In the genomic region with DNA sequence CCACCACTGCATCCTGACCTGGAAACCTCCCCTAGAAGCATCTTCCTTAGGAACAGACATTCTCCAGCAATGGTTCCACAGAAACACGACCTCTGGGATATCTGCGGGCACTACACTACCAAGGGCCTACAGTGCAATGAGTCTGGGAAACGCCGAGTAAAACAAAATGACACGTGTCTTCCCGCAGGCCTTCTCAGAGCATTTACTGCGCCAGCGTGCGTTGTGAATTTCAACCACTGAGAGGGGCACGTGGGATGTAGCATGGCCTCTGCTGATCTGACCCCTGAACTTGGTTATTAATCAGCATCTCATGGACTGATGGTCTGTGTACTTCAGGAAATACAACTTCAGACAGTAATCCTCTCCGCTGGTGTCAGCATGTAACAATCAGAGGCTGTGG, we compare ENCODE assay signal across 33 cellular contexts.
"Had no signal": no experiment of that assay in that cellular context is flagged by ENCODE, and none has a peak within 500 bp of the region (broad histone marks: within the 10 kb centered on the region; RNA-seq: fewer than 3 reads in every experiment).

No MANE protein-coding gene starts in this region.

- DNase-seq: activated B cell treated with CpG ODN at 0.5 μM for 24 hours; activated CD4-positive, alpha-beta T cell treated with anti-CD3 and anti-CD28 coated beads for 48 hours; activated CD4-positive, alpha-beta T cell treated with anti-CD3 and anti-CD28 coated beads, Interleukin-2, amount 50 U/mL, for 1 hour; activated CD4-positive, alpha-beta T cell treated with anti-CD3 and anti-CD28 coated beads, Interleukin-2, amount 50 U/mL, for 48 hours; activated CD8-positive, alpha-beta memory T cell treated with anti-CD3 and anti-CD28 coated beads, Interleukin-2, amount 10 ng/mL, durations not matched to agents 7 days and 5 days; activated CD8-positive, alpha-beta memory T cell treated with anti-CD3 and anti-CD28 coated beads, Interleukin-2, amount 50 U/mL, for 4 hours; activated CD8-positive, alpha-beta T cell treated with anti-CD3 and anti-CD28 coated beads, Interleukin-2, amount 10 ng/mL, durations not matched to agents 7 days and 5 days; activated effector memory CD4-positive, alpha-beta T cell treated with anti-CD3 and anti-CD28 coated beads, Interleukin-2, amount 50 U/mL, for 16 hours; activated naive CD4-positive, alpha-beta T cell treated with anti-CD3 and anti-CD28 coated beads for 36 hours; activated naive CD8-positive, alpha-beta T cell treated with anti-CD3 and anti-CD28 coated beads for 36 hours; activated naive CD8-positive, alpha-beta T cell treated with anti-CD3 and anti-CD28 coated beads, Interleukin-2, amount 50 U/mL, for 24 hours; activated T-cell treated with anti-CD3 and anti-CD28 coated beads, Interleukin-2, amount 50 U/mL, for 1 hour; activated T-cell treated with anti-CD3 and anti-CD28 coated beads, Interleukin-2, amount 50 U/mL, for 48 hours; adrenal gland; amygdala; central memory CD4-positive, alpha-beta T cell; cerebellar nuclear complex; effector CD4-positive, alpha-beta T cell; effector memory CD8-positive, alpha-beta T cell; erythroblast; foreskin keratinocyte; gastrocnemius medialis; glutamatergic neuron; heart left ventricle; T-helper 1 cell; T-helper 17 cell; T1000; WERI-Rb-1 had no signal

- H3K27ac ChIP-seq: adrenal gland, breast epithelium, cardiac muscle cell, coronary artery, esophagus muscularis mucosa, foreskin keratinocyte, gastrocnemius medialis, heart left ventricle, WERI-Rb-1 had no signal

- H3K4me1 ChIP-seq: adrenal gland, breast epithelium, esophagus muscularis mucosa, foreskin keratinocyte, gastrocnemius medialis, heart left ventricle had no signal

- H3K27me3 ChIP-seq: adrenal gland, breast epithelium, cardiac muscle cell, esophagus muscularis mucosa, foreskin keratinocyte, gastrocnemius medialis, heart left ventricle had no signal

- H3K4me3 ChIP-seq: adrenal gland, breast epithelium, cardiac muscle cell, coronary artery, esophagus muscularis mucosa, gastrocnemius medialis, heart left ventricle had no signal

- H3K9me3 ChIP-seq: adrenal gland, breast epithelium, gastrocnemius medialis had no signal

- ATAC-seq: activated CD4-positive, CD25-positive, alpha-beta regulatory T cell treated with anti-CD3 and anti-CD28 coated beads, Interleukin-2, amount 50 U/mL, for 24 hours; activated CD8-positive, alpha-beta memory T cell treated with anti-CD3 and anti-CD28 coated beads, Interleukin-2, amount 10 ng/mL, durations not matched to agents 7 days and 5 days; activated CD8-positive, alpha-beta T cell treated with anti-CD3 and anti-CD28 coated beads, Interleukin-2, amount 10 ng/mL, durations not matched to agents 7 days and 5 days; activated naive CD8-positive, alpha-beta T cell treated with anti-CD3 and anti-CD28 coated beads, Interleukin-2, amount 50 U/mL, for 24 hours; effector memory CD8-positive, alpha-beta T cell; foreskin keratinocyte; gastrocnemius medialis; T-helper 17 cell had no signal

- H3K36me3 ChIP-seq: adrenal gland, breast epithelium, cardiac muscle cell, esophagus muscularis mucosa, gastrocnemius medialis, heart left ventricle, WERI-Rb-1 had no signal
